ENCODE assay signal across 9 cellular contexts in the genomic region with DNA sequence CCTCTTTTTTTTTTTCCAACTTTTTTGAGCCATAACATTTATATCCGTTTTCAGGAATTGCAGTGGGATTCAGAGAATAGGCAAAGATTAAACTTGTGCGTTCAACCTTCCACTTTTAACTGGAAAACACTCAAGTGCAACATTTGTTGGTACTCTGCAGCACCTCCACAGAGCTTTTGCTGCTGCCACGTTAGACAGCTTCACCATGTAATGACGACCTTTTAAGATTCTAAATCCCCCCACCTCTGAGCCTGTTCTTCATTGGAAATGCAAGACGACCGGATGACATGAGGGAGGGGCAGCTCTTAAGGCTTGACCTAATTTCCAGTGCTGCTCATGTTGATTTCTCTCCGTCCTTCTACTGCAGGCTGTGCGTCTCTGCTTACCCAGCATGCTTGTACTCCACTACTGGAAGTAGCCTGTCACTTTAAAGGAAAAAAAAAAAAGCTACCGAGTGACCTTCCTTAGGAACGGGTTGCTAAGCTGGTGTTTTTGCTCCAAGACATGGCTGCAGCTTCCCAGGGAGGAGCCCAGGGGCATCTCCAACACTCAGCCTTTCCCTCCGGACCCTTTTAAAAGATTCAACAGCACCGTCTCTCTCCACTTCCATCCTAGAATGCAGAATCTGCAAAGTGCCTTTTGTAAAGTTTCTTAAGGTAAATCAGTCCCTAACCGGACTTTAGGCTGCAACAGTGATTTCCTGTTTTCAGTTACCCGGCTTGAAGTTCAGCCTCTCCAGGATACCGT. TPM values are rescaled to one million over a fixed set of nuclear protein-coding genes. Genes with fewer than 3 reads are reported as not detected.
DNase-seq lines count a peak whose midpoint lies in the region; ATAC-seq and TF ChIP-seq lines count a peak whose summit lies in the region.
"Had no signal": no experiment of that assay in that cellular context is flagged by ENCODE, and none has a peak within 500 bp of the region (broad histone marks: within the 10 kb centered on the region; RNA-seq: fewer than 3 reads in every experiment).

A gene (plus strand): TSS at position 481 of the 747 bp plus-strand sequence. CDS start 6,051 bp downstream, outside the sequence.

- no peaks in the 10 kb centered on the region for H3K79me2 ChIP-seq in GM23248 (ENCODE audit: insufficient read depth)

- H3F3A ChIP-seq in GM23248 (ENCODE audit: insufficient read depth) = no peaks in the 10 kb centered on the region

- H4K20me1 ChIP-seq in GM23248 (ENCODE audit: insufficient read depth) = no peaks in the 10 kb centered on the region

- H3K9me2 ChIP-seq in GM23248 (ENCODE audit: insufficient read depth) = no peaks in the 10 kb centered on the region

- TF ChIP-seq POLR2A in upper lobe of left lung (IDR thresholded peaks at IDR 0.05) = no peak

- no peaks in the 10 kb centered on the region for H3K4me1 ChIP-seq in GM23248 (ENCODE audit: insufficient read depth)
- peaks cover 9 to 25% (median 14%) of the 10 kb centered on the region in 4 donors for H3K4me1 ChIP-seq in upper lobe of left lung

- H3K4me3 ChIP-seq in GM23248 (peak within 1 kb of the TSS; percentile 83), epithelial cell of proximal tubule (ENCODE audit: low read depth, low read length) (peak within 1 kb of the TSS; percentile 71), upper lobe of left lung (peak within 1 kb of the TSS; percentile 39 to 62 (median 55))

- peak within 1 kb of the TSS; percentile 81 for H3K9ac ChIP-seq in GM23248

- H2AFZ ChIP-seq in GM23248 = peak within 1 kb of the TSS; percentile 93

- DNase-seq in GM23248 (peak; percentile 81), epithelial cell of proximal tubule (ENCODE audit: low read depth) (no peak), midbrain (lab: John Stamatoyannopoulos, UW) (peak; percentile 32), upper lobe of left lung (peak in 1 of 2 donors; percentile 29), RPMI8226 (no peak)
- DNase-seq in activated naive CD4-positive, alpha-beta T cell treated with Interleukin-2 at 50 U/mL for 16 hours = no peak

- in situ Hi-C loops in GM23248 (cut with MboI) = no loop called here

- ATAC-seq in upper lobe of left lung (ENCODE audit: low FRiP score in 2 of 2) = peak; percentile 86 to 92
- no peak for ATAC-seq in HG02840 (IDR thresholded peaks at IDR 0.05; ENCODE audit: low FRiP score, unreplicated experiment)

- TF ChIP-seq EP300 in upper lobe of left lung (IDR thresholded peaks at IDR 0.05) = no peak

- peak within 1 kb of the TSS; percentile 93 for H3K4me2 ChIP-seq in GM23248 (ENCODE audit: unreplicated experiment)

- no peak for TF ChIP-seq CTCF in epithelial cell of proximal tubule (conservative IDR thresholded peaks at IDR 0.05; ENCODE audit: low read depth, low read length)
- TF ChIP-seq CTCF in upper lobe of left lung (IDR thresholded peaks at IDR 0.05) = no peak

- H3K36me3 ChIP-seq in GM23248 (ENCODE audit: low read depth) = no peaks in the 10 kb centered on the region
- H3K36me3 ChIP-seq in upper lobe of left lung = no peaks in the 10 kb centered on the region

- no peaks in the 10 kb centered on the region for H3K27me3 ChIP-seq in GM23248 (replicated peaks; ENCODE audit: insufficient read depth)
- no peaks in the 10 kb centered on the region for H3K27me3 ChIP-seq in upper lobe of left lung

- H3K9me3 ChIP-seq in GM23248 (ENCODE audit: low read depth) (no peaks in the 10 kb centered on the region), upper lobe of left lung (no peaks in the 10 kb centered on the region)

- H3K27ac ChIP-seq in GM23248 (peak within 1 kb of the TSS; percentile 54), upper lobe of left lung (peak within 1 kb of the TSS in 2 of 4 donors; percentile 4 to 37)

- 5 to 9% methylated on average over 15 of the region's 15 CpGs for WGBS in GM23248 (ENCODE audit: low coverage in 1 of 2, low lambda C conversion rate in 2 of 2, missing lambda C conversion rate in 2 of 2), 2 experiments
- WGBS in upper lobe of left lung, 2 donors = 6 to 8% methylated on average over 15 of the region's 15 CpGs

TF ChIP-seq in PFSK-1, 5 proteins besides CTCF, POLR2A, EP300 and RAD21:
- TF ChIP-seq, protein P1, sequence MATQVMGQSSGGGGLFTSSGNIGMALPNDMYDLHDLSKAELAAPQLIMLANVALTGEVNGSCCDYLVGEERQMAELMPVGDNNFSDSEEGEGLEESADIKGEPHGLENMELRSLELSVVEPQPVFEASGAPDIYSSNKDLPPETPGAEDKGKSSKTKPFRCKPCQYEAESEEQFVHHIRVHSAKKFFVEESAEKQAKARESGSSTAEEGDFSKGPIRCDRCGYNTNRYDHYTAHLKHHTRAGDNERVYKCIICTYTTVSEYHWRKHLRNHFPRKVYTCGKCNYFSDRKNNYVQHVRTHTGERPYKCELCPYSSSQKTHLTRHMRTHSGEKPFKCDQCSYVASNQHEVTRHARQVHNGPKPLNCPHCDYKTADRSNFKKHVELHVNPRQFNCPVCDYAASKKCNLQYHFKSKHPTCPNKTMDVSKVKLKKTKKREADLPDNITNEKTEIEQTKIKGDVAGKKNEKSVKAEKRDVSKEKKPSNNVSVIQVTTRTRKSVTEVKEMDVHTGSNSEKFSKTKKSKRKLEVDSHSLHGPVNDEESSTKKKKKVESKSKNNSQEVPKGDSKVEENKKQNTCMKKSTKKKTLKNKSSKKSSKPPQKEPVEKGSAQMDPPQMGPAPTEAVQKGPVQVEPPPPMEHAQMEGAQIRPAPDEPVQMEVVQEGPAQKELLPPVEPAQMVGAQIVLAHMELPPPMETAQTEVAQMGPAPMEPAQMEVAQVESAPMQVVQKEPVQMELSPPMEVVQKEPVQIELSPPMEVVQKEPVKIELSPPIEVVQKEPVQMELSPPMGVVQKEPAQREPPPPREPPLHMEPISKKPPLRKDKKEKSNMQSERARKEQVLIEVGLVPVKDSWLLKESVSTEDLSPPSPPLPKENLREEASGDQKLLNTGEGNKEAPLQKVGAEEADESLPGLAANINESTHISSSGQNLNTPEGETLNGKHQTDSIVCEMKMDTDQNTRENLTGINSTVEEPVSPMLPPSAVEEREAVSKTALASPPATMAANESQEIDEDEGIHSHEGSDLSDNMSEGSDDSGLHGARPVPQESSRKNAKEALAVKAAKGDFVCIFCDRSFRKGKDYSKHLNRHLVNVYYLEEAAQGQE (IDR thresholded peaks at IDR 0.05; ENCODE audit: insufficient read depth in 1 of 2, low read depth in 2 of 2, low read length in 2 of 2) = no peak
- TF ChIP-seq TAF1 (IDR thresholded peaks at IDR 0.05; ENCODE audit: borderline replicate concordance, insufficient read depth, low read length) (no peak), POLR2AphosphoS5 (IDR thresholded peaks at IDR 0.05; ENCODE audit: low read depth, low read length) (no peak), FOXP2 (optimal IDR thresholded peaks at IDR 0.05; ENCODE audit: borderline replicate concordance, extremely low read depth, extremely low read length, insufficient read depth) (no peak), SIN3A (IDR thresholded peaks at IDR 0.05; ENCODE audit: borderline replicate concordance, insufficient read depth, low read length) (peak; percentile 18; the same call in 1 of the 2 replicates)

RNA-seq across cellular contexts. Expression of the gene that starts here (rescaled TPM):
- 10.2 and 19.5 TPM in 2 replicates for total RNA-seq in GM23248 (2014; rRNA removed; shearing (Covaris generic))
- polyA plus RNA-seq in GM23248 (2016; fragmentation: Nextera tagmentation; extraction: Ambion mirVana) = 11.5 and 12.2 TPM in 2 replicates
- polyA plus RNA-seq in PFSK-1 (2012; ENCODE audit: insufficient read length, low read depth) = 8.3 TPM
- total RNA-seq in epithelial cell of proximal tubule = 15.2 and 15.8 TPM in 2 replicates
- 10 to 100 TPM; 16.3 to 47.4 (median 25.1) TPM for total RNA-seq in upper lobe of left lung
- total RNA-seq: T-helper 2 cell treated with Interferon-gamma antibody and Interleukin-4, amounts not matched to agents 100 ng/mL and 5 ng/mL, for 36 hours had no signal

Comparison
In these comparisons a context has a peak if more than half of its experiments do, and no peak if none do; other contexts are left out.
1. DNase-seq: peak in GM23248 (single experiment) and midbrain (single experiment); none in epithelial cell of proximal tubule (single experiment), RPMI8226 (single experiment) and activated naive CD4-positive, alpha-beta T cell treated with Interleukin-2 at 50 U/mL for 16 hours (single experiment).
2. Peak in every context shown above with its lines, with median percentiles within 50 percentile points of each other: H3K4me3 ChIP-seq.